Comparison of ENCODE assay signal across 1 cellular context in genomic region chr22:41517172-41518047, GRCh38.
TF ChIP-seq lines count a peak whose summit lies in the region.

No MANE protein-coding gene starts in this region.

TF ChIP-seq in HepG2, 621 proteins besides CTCF, POLR2A, EP300 and RAD21 (continued from another document and continues in another):
- TF ChIP-seq ZNF597 (CRISPR knock-in tag; IDR thresholded peaks at IDR 0.05), result no peak
- no peak for TF ChIP-seq NR0B2 (CRISPR knock-in tag; IDR thresholded peaks at IDR 0.05)
- no peak for TF ChIP-seq TEF (CRISPR knock-in tag; IDR thresholded peaks at IDR 0.05)
- no peak for TF ChIP-seq PTBP1 (IDR thresholded peaks at IDR 0.05; ENCODE audit: low read depth, low read length, poor library complexity, severe bottlenecking)
- no peak for TF ChIP-seq ZSCAN21 (CRISPR knock-in tag; IDR thresholded peaks at IDR 0.05; ENCODE audit: borderline replicate concordance)
- no peak for TF ChIP-seq NFRKB (IDR thresholded peaks at IDR 0.05)
- no peak for TF ChIP-seq ZNF776 (CRISPR knock-in tag; IDR thresholded peaks at IDR 0.05)
- no peak for TF ChIP-seq ZSCAN12 (CRISPR knock-in tag; IDR thresholded peaks at IDR 0.05)
- no peak for TF ChIP-seq ZNF414 (CRISPR knock-in tag; IDR thresholded peaks at IDR 0.05)
- TF ChIP-seq ZNF333 (CRISPR knock-in tag; IDR thresholded peaks at IDR 0.05; ENCODE audit: borderline replicate concordance), result no peak
- no peak for TF ChIP-seq ZNF75D (CRISPR knock-in tag; IDR thresholded peaks at IDR 0.05; ENCODE audit: borderline replicate concordance)
- TF ChIP-seq ZNF280B (CRISPR knock-in tag; IDR thresholded peaks at IDR 0.05; ENCODE audit: borderline replicate concordance), result no peak
- TF ChIP-seq SIN3A (IDR thresholded peaks at IDR 0.05; ENCODE audit: borderline replicate concordance, low read depth, low read length), result no peak
- TF ChIP-seq SNRNP70 (IDR thresholded peaks at IDR 0.05; ENCODE audit: low read depth, low read length), result no peak
- no peak for TF ChIP-seq ZMYM2 (CRISPR knock-in tag; IDR thresholded peaks at IDR 0.05)
- TF ChIP-seq NFIC (IDR thresholded peaks at IDR 0.05; ENCODE audit: low read length), result no peak
- no peak for TF ChIP-seq ATF1 (CRISPR knock-in tag; IDR thresholded peaks at IDR 0.05)
- no peak for TF ChIP-seq ZNF496 (CRISPR knock-in tag; IDR thresholded peaks at IDR 0.05; ENCODE audit: insufficient replicate concordance)
- TF ChIP-seq ATRX (CRISPR knock-in tag; IDR thresholded peaks at IDR 0.05; ENCODE audit: borderline replicate concordance), result no peak
- no peak for TF ChIP-seq PHF5A (CRISPR knock-in tag; IDR thresholded peaks at IDR 0.05; ENCODE audit: low read depth, unreplicated experiment)
- TF ChIP-seq REL (CRISPR knock-in tag; conservative IDR thresholded peaks at IDR 0.05), result no peak
- TF ChIP-seq ZBTB34 (CRISPR knock-in tag; IDR thresholded peaks at IDR 0.05), result no peak
- TF ChIP-seq ZNF879 (CRISPR knock-in tag; IDR thresholded peaks at IDR 0.05), result no peak
- no peak for TF ChIP-seq IRF2 (CRISPR knock-in tag; IDR thresholded peaks at IDR 0.05)
- TF ChIP-seq ZFP36L1 (CRISPR knock-in tag; IDR thresholded peaks at IDR 0.05), result no peak
- TF ChIP-seq ZFAT (CRISPR knock-in tag; conservative IDR thresholded peaks at IDR 0.05), result no peak
- no peak for TF ChIP-seq ZNF878 (CRISPR knock-in tag; IDR thresholded peaks at IDR 0.05)
- TF ChIP-seq ZHX1 (CRISPR knock-in tag; IDR thresholded peaks at IDR 0.05; ENCODE audit: low read depth), result no peak
- no peak for TF ChIP-seq ARHGAP35 (CRISPR knock-in tag; IDR thresholded peaks at IDR 0.05; ENCODE audit: borderline replicate concordance)
- no peak for TF ChIP-seq JARID2 (CRISPR knock-in tag; IDR thresholded peaks at IDR 0.05; ENCODE audit: insufficient replicate concordance)
- no peak for TF ChIP-seq ZBTB33 (CRISPR knock-in tag; IDR thresholded peaks at IDR 0.05)
- no peak for TF ChIP-seq ZNF792 (CRISPR knock-in tag; IDR thresholded peaks at IDR 0.05)
- TF ChIP-seq ZNF260 (CRISPR knock-in tag; IDR thresholded peaks at IDR 0.05; ENCODE audit: borderline replicate concordance, low read depth), result no peak
- no peak for TF ChIP-seq TP53 (CRISPR knock-in tag; conservative IDR thresholded peaks at IDR 0.05)
- TF ChIP-seq ZNF816 (CRISPR knock-in tag; IDR thresholded peaks at IDR 0.05; ENCODE audit: borderline replicate concordance), result no peak
- no peak for TF ChIP-seq ZNF256 (CRISPR knock-in tag; conservative IDR thresholded peaks at IDR 0.05)
- 0 out of 2 replicates have a peak, but pooled peaks have one; percentile 22 for TF ChIP-seq ZNF614 (CRISPR knock-in tag; IDR thresholded peaks at IDR 0.05; ENCODE audit: borderline replicate concordance)
- TF ChIP-seq ZNF430 (CRISPR knock-in tag; IDR thresholded peaks at IDR 0.05), result no peak
- TF ChIP-seq ZNF432 (CRISPR knock-in tag; IDR thresholded peaks at IDR 0.05; ENCODE audit: borderline replicate concordance), result no peak
- TF ChIP-seq IKZF1 (IDR thresholded peaks at IDR 0.05), result no peak
- TF ChIP-seq GLI4 (CRISPR knock-in tag; IDR thresholded peaks at IDR 0.05; ENCODE audit: borderline replicate concordance), result no peak
- no peak for TF ChIP-seq FOSL2 (CRISPR knock-in tag; IDR thresholded peaks at IDR 0.05)
- TF ChIP-seq ADNP (CRISPR knock-in tag; IDR thresholded peaks at IDR 0.05), result no peak
- TF ChIP-seq ZMAT5 (CRISPR knock-in tag; IDR thresholded peaks at IDR 0.05; ENCODE audit: borderline replicate concordance, low read depth), result no peak
- no peak for TF ChIP-seq MAFF (IDR thresholded peaks at IDR 0.05; ENCODE audit: low read depth, low read length)
- TF ChIP-seq HNRNPH1 (optimal IDR thresholded peaks at IDR 0.05; ENCODE audit: low read depth, low read length), result no peak
- TF ChIP-seq FOXM1 (CRISPR knock-in tag; IDR thresholded peaks at IDR 0.05), result no peak
- 0 out of 2 replicates have a peak, but pooled peaks have one; percentile 34 for TF ChIP-seq ZBTB4 (CRISPR knock-in tag; IDR thresholded peaks at IDR 0.05; ENCODE audit: borderline replicate concordance)
- TF ChIP-seq RXRB (CRISPR knock-in tag; IDR thresholded peaks at IDR 0.05; ENCODE audit: borderline replicate concordance), result no peak
- TF ChIP-seq ATM (IDR thresholded peaks at IDR 0.05; ENCODE audit: borderline replicate concordance), result no peak
- TF ChIP-seq NR2F2 (IDR thresholded peaks at IDR 0.05; ENCODE audit: borderline replicate concordance, low read depth), result no peak
- TF ChIP-seq NCOA5 (CRISPR knock-in tag; IDR thresholded peaks at IDR 0.05), result no peak
- TF ChIP-seq ZNF235 (CRISPR knock-in tag; IDR thresholded peaks at IDR 0.05; ENCODE audit: borderline replicate concordance), result no peak
- peak; percentile 54 for TF ChIP-seq XRCC5 (optimal IDR thresholded peaks at IDR 0.05; ENCODE audit: low read length)
- TF ChIP-seq HES4 (CRISPR knock-in tag; IDR thresholded peaks at IDR 0.05; ENCODE audit: borderline replicate concordance), result no peak
- no peak for TF ChIP-seq ZNF800 (CRISPR knock-in tag; IDR thresholded peaks at IDR 0.05)
- peak; percentile 16; the same call in 1 of the 2 replicates for TF ChIP-seq BCL6 (CRISPR knock-in tag; IDR thresholded peaks at IDR 0.05)
- TF ChIP-seq ZNF713 (CRISPR knock-in tag; IDR thresholded peaks at IDR 0.05), result no peak
